1 cellular context compared by ENCODE assay signal in the genomic region with DNA sequence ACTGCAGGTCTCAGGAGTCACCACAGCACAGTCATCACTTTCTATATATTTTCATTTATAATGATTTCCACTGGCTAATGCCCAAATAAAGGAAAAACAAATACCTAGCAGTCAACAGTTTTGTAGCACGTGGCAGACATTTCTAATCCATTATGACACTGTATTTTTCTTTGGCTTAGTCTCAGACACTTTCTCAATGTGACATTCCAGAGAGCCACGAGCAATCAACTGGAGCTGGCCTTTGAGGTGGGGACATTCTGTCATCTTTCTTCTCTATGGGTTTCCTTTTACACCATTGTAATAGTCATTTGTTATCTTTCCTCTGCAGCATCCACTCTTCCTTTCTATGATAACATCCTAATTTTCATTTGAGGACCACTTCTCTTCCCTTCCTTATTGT.
TF ChIP-seq lines count a peak whose summit lies in the region.

No MANE protein-coding gene starts in this region.

TF ChIP-seq in SK-N-SH treated with all-trans-retinoic acid at 6 μM for 48 hours, 23 proteins besides CTCF, POLR2A, EP300 and RAD21 (continued from another document):
- TF ChIP-seq, protein P1, sequence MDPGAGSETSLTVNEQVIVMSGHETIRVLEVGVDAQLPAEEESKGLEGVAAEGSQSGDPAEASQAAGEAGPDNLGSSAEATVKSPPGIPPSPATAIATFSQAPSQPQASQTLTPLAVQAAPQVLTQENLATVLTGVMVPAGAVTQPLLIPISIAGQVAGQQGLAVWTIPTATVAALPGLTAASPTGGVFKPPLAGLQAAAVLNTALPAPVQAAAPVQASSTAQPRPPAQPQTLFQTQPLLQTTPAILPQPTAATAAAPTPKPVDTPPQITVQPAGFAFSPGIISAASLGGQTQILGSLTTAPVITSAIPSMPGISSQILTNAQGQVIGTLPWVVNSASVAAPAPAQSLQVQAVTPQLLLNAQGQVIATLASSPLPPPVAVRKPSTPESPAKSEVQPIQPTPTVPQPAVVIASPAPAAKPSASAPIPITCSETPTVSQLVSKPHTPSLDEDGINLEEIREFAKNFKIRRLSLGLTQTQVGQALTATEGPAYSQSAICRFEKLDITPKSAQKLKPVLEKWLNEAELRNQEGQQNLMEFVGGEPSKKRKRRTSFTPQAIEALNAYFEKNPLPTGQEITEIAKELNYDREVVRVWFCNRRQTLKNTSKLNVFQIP (CRISPR knock-in tag; IDR thresholded peaks at IDR 0.05; ENCODE audit: borderline replicate concordance, low read depth) = no peak
- no peak for TF ChIP-seq CSDC2 (CRISPR knock-in tag; IDR thresholded peaks at IDR 0.05)
- TF ChIP-seq PPARA (CRISPR knock-in tag; IDR thresholded peaks at IDR 0.05; ENCODE audit: borderline replicate concordance) = no peak
- no peak for TF ChIP-seq ZNF565 (CRISPR knock-in tag; conservative IDR thresholded peaks at IDR 0.05; ENCODE audit: low read depth)
- TF ChIP-seq, protein P2, sequence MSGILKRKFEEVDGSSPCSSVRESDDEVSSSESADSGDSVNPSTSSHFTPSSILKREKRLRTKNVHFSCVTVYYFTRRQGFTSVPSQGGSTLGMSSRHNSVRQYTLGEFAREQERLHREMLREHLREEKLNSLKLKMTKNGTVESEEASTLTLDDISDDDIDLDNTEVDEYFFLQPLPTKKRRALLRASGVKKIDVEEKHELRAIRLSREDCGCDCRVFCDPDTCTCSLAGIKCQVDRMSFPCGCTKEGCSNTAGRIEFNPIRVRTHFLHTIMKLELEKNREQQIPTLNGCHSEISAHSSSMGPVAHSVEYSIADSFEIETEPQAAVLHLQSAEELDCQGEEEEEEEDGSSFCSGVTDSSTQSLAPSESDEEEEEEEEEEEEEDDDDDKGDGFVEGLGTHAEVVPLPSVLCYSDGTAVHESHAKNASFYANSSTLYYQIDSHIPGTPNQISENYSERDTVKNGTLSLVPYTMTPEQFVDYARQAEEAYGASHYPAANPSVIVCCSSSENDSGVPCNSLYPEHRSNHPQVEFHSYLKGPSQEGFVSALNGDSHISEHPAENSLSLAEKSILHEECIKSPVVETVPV (CRISPR knock-in tag; IDR thresholded peaks at IDR 0.05) = no peak
